ENCODE assay signal across 23 cellular contexts in the genomic region with DNA sequence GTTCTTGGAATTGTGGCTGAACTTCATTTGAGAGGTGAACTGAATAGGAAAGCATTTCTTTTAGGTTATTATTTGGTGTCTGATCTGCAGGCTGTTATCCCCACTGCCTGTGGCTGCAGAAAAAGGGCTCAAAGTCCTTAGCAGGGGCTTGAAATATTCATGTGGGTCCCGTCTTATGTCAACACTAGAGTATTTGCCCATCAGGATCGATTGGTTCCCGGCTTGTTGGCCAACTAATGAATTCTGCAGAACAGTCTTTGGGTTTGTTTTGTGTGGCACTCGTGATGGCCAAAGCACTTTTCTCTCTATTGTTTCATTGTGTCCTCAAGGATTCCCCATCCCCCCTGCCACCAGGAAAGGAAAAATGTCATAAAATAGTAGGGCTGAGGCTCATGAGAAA.
"Had no signal": no experiment of that assay in that cellular context is flagged by ENCODE, and none has a peak within 500 bp of the region (broad histone marks: within the 10 kb centered on the region; RNA-seq: fewer than 3 reads in every experiment).

No MANE protein-coding gene starts in this region.

- H3K27me3 ChIP-seq: neutrophil, upper lobe of left lung had no signal

- FAIRE-seq: frontal cortex, TTC549 had no signal

- H3K4me1 ChIP-seq: esophagus muscularis mucosa, left lung, spleen, upper lobe of left lung had no signal

- DNase-seq: activated CD4-positive, alpha-beta T cell treated with anti-CD3 and anti-CD28 coated beads, Interleukin-2, amount 10 ng/mL, durations not matched to agents 7 days and 5 days; activated CD4-positive, CD25-positive, alpha-beta regulatory T cell treated with anti-CD3 and anti-CD28 coated beads, Interleukin-2, amount 50 U/mL, for 72 hours; activated CD8-positive, alpha-beta memory T cell treated with anti-CD3 and anti-CD28 coated beads, Interleukin-2, amount 10 ng/mL, durations not matched to agents 7 days and 5 days; activated CD8-positive, alpha-beta T cell treated with anti-CD3 and anti-CD28 coated beads for 36 hours; activated gamma-delta T cell; activated naive CD4-positive, alpha-beta T cell treated with anti-CD3 and anti-CD28 coated beads, Interleukin-2, amount 50 U/mL, for 16 hours; activated naive CD8-positive, alpha-beta T cell treated with anti-CD3 and anti-CD28 coated beads, Interleukin-2, amount 50 U/mL, for 24 hours; cerebellar nuclear complex; kidney glomerular epithelial cell; left lung; midbrain; spleen; stimulated activated CD4-positive, alpha-beta T cell treated with anti-CD3 and anti-CD28 coated beads, Interleukin-4, amount 100 ng/mL, for 1 hour; stimulated activated naive CD4-positive, alpha-beta T cell; upper lobe of left lung; WERI-Rb-1 had no signal

- H3K4me3 ChIP-seq: coronary artery, esophagus muscularis mucosa, left lung, spleen, thoracic aorta, upper lobe of left lung had no signal

- H3K9me3 ChIP-seq: esophagus muscularis mucosa, left lung, neutrophil, spleen, thoracic aorta, upper lobe of left lung had no signal

- H3K36me3 ChIP-seq: left lung, neutrophil, spleen, upper lobe of left lung, WERI-Rb-1 had no signal

- H3K27ac ChIP-seq: coronary artery, esophagus muscularis mucosa, left lung, neutrophil, parathyroid adenoma, spleen, thoracic aorta, upper lobe of left lung, WERI-Rb-1 had no signal
